ENCODE assay signal across 20 cellular contexts in genomic region chr1:198304431-198304830, GRCh38.
"Had no signal": no experiment of that assay in that cellular context is flagged by ENCODE, and none has a peak within 500 bp of the region (broad histone marks: within the 10 kb centered on the region; RNA-seq: fewer than 3 reads in every experiment).

No MANE protein-coding gene starts in this region.

- DNase-seq: effector memory CD8-positive, alpha-beta T cell; foreskin melanocyte; head of caudate nucleus; kidney; left cardiac atrium; left ventricle myocardium inferior; lower lobe of right lung; mesenchymal stem cell; midbrain; psoas muscle; retina; right lobe of liver; stimulated activated CD4-positive, alpha-beta T cell treated with anti-CD3 and anti-CD28 coated beads, Interleukin-4, amount 100 ng/mL, for 1 hour; stimulated activated naive B cell treated with anti-CD40 and anti-IgM and Interleukin-4, amounts not matched to agents 10 μg/mL and 1 μg/mL and 100 μg/mL, for 72 hours; stimulated activated naive CD8-positive, alpha-beta T cell treated with anti-CD3 and anti-CD28 coated beads, Interleukin-15, amount 100 ng/mL, for 72 hours; testis; upper lobe of right lung had no signal

- H3K36me3 ChIP-seq: lower lobe of right lung, right lobe of liver, upper lobe of right lung, vagina had no signal

- FAIRE-seq: kidney had no signal

- H3K4me3 ChIP-seq: hepatocyte, left ventricle myocardium inferior, lower lobe of right lung, psoas muscle, right lobe of liver, testis, tibial nerve, upper lobe of right lung, vagina had no signal

- H3K27me3 ChIP-seq: hepatocyte, right lobe of liver, testis, tibial nerve, upper lobe of right lung, vagina had no signal

- ATAC-seq: effector memory CD8-positive, alpha-beta T cell; left cardiac atrium; lower lobe of right lung; psoas muscle; right lobe of liver; stimulated activated naive B cell treated with anti-CD40 and anti-IgM and Interleukin-4, amounts not matched to agents 10 μg/mL and 1 μg/mL and 100 μg/mL, for 72 hours; stimulated activated naive CD8-positive, alpha-beta T cell treated with anti-CD3 and anti-CD28 coated beads, Interleukin-15, amount 100 ng/mL, for 72 hours; upper lobe of right lung had no signal
